20 cellular contexts compared by ENCODE assay signal in the genomic region with DNA sequence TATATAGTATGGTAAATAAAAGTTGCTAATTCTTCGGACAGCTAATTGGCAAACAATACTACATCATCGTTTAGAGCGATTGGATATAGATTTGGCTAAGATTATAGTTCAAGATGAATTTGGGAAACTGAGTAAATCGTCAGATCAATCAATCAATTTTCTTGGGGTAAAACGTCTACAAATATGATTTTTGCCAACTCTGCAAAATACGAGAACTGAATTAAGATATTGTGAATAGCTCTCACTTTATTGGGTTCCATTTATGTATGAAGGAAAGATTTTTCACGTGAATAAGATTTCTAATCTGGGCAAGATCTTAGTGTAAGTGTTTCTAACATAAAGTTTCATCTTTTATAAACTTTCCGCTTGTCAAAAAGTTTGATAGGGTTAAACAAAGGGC.
A peak's percentile ranks its signal among the peaks of the same experiment; 100 is the strongest.
DNase-seq lines count a peak whose midpoint lies in the region; ATAC-seq, FAIRE-seq and TF ChIP-seq lines count a peak whose summit lies in the region.
"Had no signal": no experiment of that assay in that cellular context is flagged by ENCODE, and none has a peak within 500 bp of the region (broad histone marks: within the 10 kb centered on the region; RNA-seq: fewer than 3 reads in every experiment).

No MANE protein-coding gene starts in this region.

- ATAC-seq in A549 = no peak
- ATAC-seq in IMR-90 (ENCODE audit: low read depth) = no peak
- no peak for ATAC-seq in omental fat pad (ENCODE audit: low FRiP score)
- ATAC-seq: GM23338, HCT116 had no signal

- H3K4me3 ChIP-seq in A549 (no peak overlapping the region), IMR-90 (ENCODE audit: insufficient read depth, low read depth, low read length) (no peak overlapping the region), osteoblast (ENCODE audit: insufficient read depth, low read length) (no peak overlapping the region), thyroid gland (replicated peaks in 1 of 3) (no peak overlapping the region)
- H3K4me3 ChIP-seq: GM23338 had no signal

- no peak overlapping the region for H3K27ac ChIP-seq in A549
- no peak overlapping the region for H3K27ac ChIP-seq in IMR-90 (ENCODE audit: insufficient read depth, low read length)
- H3K27ac ChIP-seq in osteoblast (ENCODE audit: low read depth, low read length) = peak overlapping the region; percentile 71
- H3K27ac ChIP-seq in thyroid gland = peak overlapping the region in 2 of 3 donors; percentile 74 to 77
- H3K27ac ChIP-seq: C4-2B had no signal

- no peak for TF ChIP-seq EP300 in A549 (IDR thresholded peaks at IDR 0.05)

- no peak overlapping the region for H2BK120ac ChIP-seq in IMR-90 (ENCODE audit: low read depth, low read length)

- BruUV-seq in IMR-90 (replicated peaks; lab: Mats Ljungman, UMichigan) = no TSS peak

- no peak overlapping the region for H3K4me2 ChIP-seq in A549
- H3K4me2 ChIP-seq in IMR-90 (ENCODE audit: low read depth, low read length) = no peak overlapping the region
- H3K4me2 ChIP-seq in osteoblast (ENCODE audit: insufficient read depth, low read length) = no peak overlapping the region
- H3K4me2 ChIP-seq: GM23338 had no signal

- H3K79me1 ChIP-seq in IMR-90 (ENCODE audit: low read depth in 1 of 2, low read length in 2 of 2) = no peaks in the 10 kb centered on the region

- TF ChIP-seq RAD21 in A549 (conservative IDR thresholded peaks at IDR 0.05 in 1 of 2, IDR thresholded peaks at IDR 0.05 in 1 of 2) = no peak
- no peak for TF ChIP-seq RAD21 in IMR-90 (IDR thresholded peaks at IDR 0.05; ENCODE audit: low read length)

- H3K27me3 ChIP-seq in IMR-90 (ENCODE audit: control insufficient read depth, insufficient read depth, low read length) = no peaks in the 10 kb centered on the region
- H3K27me3 ChIP-seq in osteoblast (ENCODE audit: insufficient read depth, low read length) = no peaks in the 10 kb centered on the region
- H3K27me3 ChIP-seq in thyroid gland = no peaks in the 10 kb centered on the region

- no peak overlapping the region for H2BK5ac ChIP-seq in IMR-90 (ENCODE audit: low read depth, low read length, poor library complexity, severe bottlenecking)

- no peaks in the 10 kb centered on the region for H3K9me1 ChIP-seq in IMR-90 (ENCODE audit: insufficient read depth, low read length)

- no peak overlapping the region for H3K4ac ChIP-seq in IMR-90 (ENCODE audit: low read depth, low read length)

- no peaks in the 10 kb centered on the region for H4K20me1 ChIP-seq in IMR-90 (ENCODE audit: insufficient read depth, low read length)
- no peaks in the 10 kb centered on the region for H4K20me1 ChIP-seq in osteoblast (ENCODE audit: insufficient read depth, low read length)

- no peak overlapping the region for H2AK9ac ChIP-seq in IMR-90 (replicated peaks; ENCODE audit: low read depth, low read length, poor library complexity)

- DNase-seq in A549 (ENCODE audit: low read depth in 1 of 2, low spot score in 1 of 2) = no peak
- DNase-seq in IMR-90 = no peak
- no peak for DNase-seq in osteoblast (ENCODE audit: insufficient read length, low spot score, missing footprints)
- no peak for DNase-seq in thyroid gland
- DNase-seq in UCSD-AML1 (lab: John Stamatoyannopoulos, UW; ENCODE audit: unreplicated experiment) = no peak
- DNase-seq in NCI-H2029 (lab: John Stamatoyannopoulos, UW) = no peak
- no peak for DNase-seq in omental fat pad (ENCODE audit: low spot score)
- DNase-seq: 8988T; ACHN; AML-193; Caco-2; CD4-positive, alpha-beta T cell; H7; KBM-7 had no signal

- no peak overlapping the region for H4K8ac ChIP-seq in IMR-90 (ENCODE audit: low read depth in 2 of 2, low read length in 2 of 2)

- no peak for FAIRE-seq in A549 (lab: Jason Lieb, UNC)
- FAIRE-seq: D721Med, GM12891, GM18507 had no signal

- in situ Hi-C loops in IMR-90 (cut with MboI; ENCODE audit: low sequenced_read_pairs) = no loop called here

- no peaks in the 10 kb centered on the region for H3K9me3 ChIP-seq in A549
- H3K9me3 ChIP-seq in IMR-90 (ENCODE audit: control insufficient read depth, insufficient read depth, low read length) = no peaks in the 10 kb centered on the region
- H3K9me3 ChIP-seq in osteoblast (ENCODE audit: low read depth, low read length) = no peaks in the 10 kb centered on the region
- H3K9me3 ChIP-seq in thyroid gland = no peaks in the 10 kb centered on the region
- H3K9me3 ChIP-seq: Caco-2 had no signal

- no peak overlapping the region for H2AFZ ChIP-seq in IMR-90 (replicated peaks; ENCODE audit: low read length, poor library complexity)
- H2AFZ ChIP-seq in osteoblast (ENCODE audit: low read length) = no peak overlapping the region
- H2AFZ ChIP-seq: GM23338 had no signal

- WGBS in A549 (ENCODE audit: missing lambda C conversion rate) = 88% methylated on average over 8 of the region's 8 CpGs
- 100% methylated on average over 2 of the region's 8 CpGs; no CpG with 5 or more reads in 1 of the 2 experiments for WGBS in IMR-90 (ENCODE audit: extremely low coverage in 2 of 2, insufficient read length in 1 of 2), 2 experiments
- 97 to 98% methylated on average over 8 of the region's 8 CpGs for WGBS in thyroid gland, 2 donors

- H3K36me3 ChIP-seq in IMR-90 (ENCODE audit: control insufficient read depth, insufficient read depth, low read length) (no peaks in the 10 kb centered on the region), osteoblast (ENCODE audit: insufficient read depth, low read length) (no peaks in the 10 kb centered on the region), thyroid gland (no peaks in the 10 kb centered on the region)

- dilution Hi-C loops in IMR-90 (cut with HindIII; ENCODE audit: low sequenced_read_pairs, unreplicated experiment) = no loop called here

- H2BK20ac ChIP-seq in IMR-90 (ENCODE audit: low read depth, low read length) = no peak overlapping the region

- no peak overlapping the region for H3K56ac ChIP-seq in IMR-90 (ENCODE audit: extremely low read depth, insufficient read depth, low read length)

- POLR2A ChIA-PET in A549 (lab: Yijun Ruan, JAX) (interaction anchor here (0.8 kb wide), 1 partner anchor 283 kb away, joined by 5 read pairs; no protein-coding TSS in a partner anchor), IMR-90 (lab: Charles Lee; ENCODE audit: unreplicated experiment) (no interaction called here)

- intact Hi-C loops in IMR-90 (cut with micrococcal nuclease) (no loop called here), thyroid gland (cut with DNase I) (no loop called here)

- H2BK15ac ChIP-seq in IMR-90 (ENCODE audit: low read depth, low read length) = no peak overlapping the region

- no peak overlapping the region for H3K14ac ChIP-seq in IMR-90 (replicated peaks; ENCODE audit: low read depth, low read length)

- TF ChIP-seq POLR2A in A549 (IDR thresholded peaks at IDR 0.05; ENCODE audit: low read length) (no peak), IMR-90 (IDR thresholded peaks at IDR 0.05; ENCODE audit: low read depth, low read length) (no peak), thyroid gland (IDR thresholded peaks at IDR 0.05) (no peak)

- no peak overlapping the region for H3K9ac ChIP-seq in IMR-90 (ENCODE audit: low read depth, low read length)

- TF ChIP-seq CTCF in A549 (IDR thresholded peaks at IDR 0.05) (no peak), IMR-90 (conservative IDR thresholded peaks at IDR 0.05; ENCODE audit: low read depth, low read length) (no peak), osteoblast (IDR thresholded peaks at IDR 0.05; ENCODE audit: extremely low read depth, low read depth, low read length) (no peak), thyroid gland (IDR thresholded peaks at IDR 0.05) (no peak), omental fat pad (IDR thresholded peaks at IDR 0.05) (no peak)

- H2AK5ac ChIP-seq in IMR-90 (ENCODE audit: low read depth, low read length) = no peak overlapping the region

- H3K23ac ChIP-seq in IMR-90 (ENCODE audit: low read depth, low read length) = no peak overlapping the region

- H3K79me2 ChIP-seq in osteoblast (ENCODE audit: insufficient read depth, low read length) = no peaks in the 10 kb centered on the region

- no peaks in the 10 kb centered on the region; the same call in 2 of the 3 replicates for H3K4me1 ChIP-seq in A549
- H3K4me1 ChIP-seq in IMR-90 (ENCODE audit: control insufficient read depth, insufficient read depth, low read length) = peaks cover 2% of the 10 kb centered on the region; the same call in 1 of the 2 replicates
- H3K4me1 ChIP-seq in osteoblast (ENCODE audit: insufficient read depth, low read length) = peaks cover 28% of the 10 kb centered on the region
- peaks cover 23 to 34% of the 10 kb centered on the region in 2 donors for H3K4me1 ChIP-seq in thyroid gland
- H3K4me1 ChIP-seq: Caco-2 had no signal

- H4K5ac ChIP-seq in IMR-90 (ENCODE audit: low read depth, low read length) = no peak overlapping the region

- CTCF ChIA-PET in A549 (lab: Yijun Ruan, JAX) (interaction anchor here (0.7 kb wide), 1 partner anchor 32 kb away, joined by 3 read pairs; no protein-coding TSS in a partner anchor), IMR-90 (lab: Yijun Ruan, JAX) (no interaction called here)

- no peak overlapping the region for H4K91ac ChIP-seq in IMR-90 (ENCODE audit: insufficient read depth, low read depth, low read length)

- no peak overlapping the region for H3K18ac ChIP-seq in IMR-90 (ENCODE audit: low read depth, low read length)

TF ChIP-seq in A549, 52 proteins besides CTCF, POLR2A, EP300 and RAD21:
- TF ChIP-seq MAZ (IDR thresholded peaks at IDR 0.05; ENCODE audit: borderline replicate concordance, low read depth, low read length) (no peak), MAFK (IDR thresholded peaks at IDR 0.05; ENCODE audit: partially characterized antibody) (peak; percentile 91)

TF ChIP-seq in IMR-90, 13 proteins besides CTCF, POLR2A, EP300 and RAD21:
- TF ChIP-seq BHLHE40 (IDR thresholded peaks at IDR 0.05; ENCODE audit: low read depth, low read length) (no peak), MAFK (IDR thresholded peaks at IDR 0.05; ENCODE audit: low read depth, low read length) (peak; percentile 91), SMC3 (IDR thresholded peaks at IDR 0.05; ENCODE audit: low read depth, low read length) (no peak), CEBPB (IDR thresholded peaks at IDR 0.05; ENCODE audit: low read depth, low read length) (no peak), RFX5 (IDR thresholded peaks at IDR 0.05; ENCODE audit: low read depth, low read length) (no peak), FOS (IDR thresholded peaks at IDR 0.05; ENCODE audit: low read depth, low read length) (no peak), CHD1 (IDR thresholded peaks at IDR 0.05; ENCODE audit: low read depth, low read length) (no peak)
- TF ChIP-seq, protein P1, sequence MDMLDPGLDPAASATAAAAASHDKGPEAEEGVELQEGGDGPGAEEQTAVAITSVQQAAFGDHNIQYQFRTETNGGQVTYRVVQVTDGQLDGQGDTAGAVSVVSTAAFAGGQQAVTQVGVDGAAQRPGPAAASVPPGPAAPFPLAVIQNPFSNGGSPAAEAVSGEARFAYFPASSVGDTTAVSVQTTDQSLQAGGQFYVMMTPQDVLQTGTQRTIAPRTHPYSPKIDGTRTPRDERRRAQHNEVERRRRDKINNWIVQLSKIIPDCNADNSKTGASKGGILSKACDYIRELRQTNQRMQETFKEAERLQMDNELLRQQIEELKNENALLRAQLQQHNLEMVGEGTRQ (IDR thresholded peaks at IDR 0.05; ENCODE audit: low read depth, low read length) = no peak

Comparison
In these comparisons a context has a peak if more than half of its experiments do, and no peak if none do; other contexts are left out.
1. H3K27ac ChIP-seq: peak in osteoblast (single experiment) and thyroid gland (2 of 3); none in A549 (0 of 2) and IMR-90 (single experiment).